ENCODE assay signal across 8 cellular contexts in the genomic region with DNA sequence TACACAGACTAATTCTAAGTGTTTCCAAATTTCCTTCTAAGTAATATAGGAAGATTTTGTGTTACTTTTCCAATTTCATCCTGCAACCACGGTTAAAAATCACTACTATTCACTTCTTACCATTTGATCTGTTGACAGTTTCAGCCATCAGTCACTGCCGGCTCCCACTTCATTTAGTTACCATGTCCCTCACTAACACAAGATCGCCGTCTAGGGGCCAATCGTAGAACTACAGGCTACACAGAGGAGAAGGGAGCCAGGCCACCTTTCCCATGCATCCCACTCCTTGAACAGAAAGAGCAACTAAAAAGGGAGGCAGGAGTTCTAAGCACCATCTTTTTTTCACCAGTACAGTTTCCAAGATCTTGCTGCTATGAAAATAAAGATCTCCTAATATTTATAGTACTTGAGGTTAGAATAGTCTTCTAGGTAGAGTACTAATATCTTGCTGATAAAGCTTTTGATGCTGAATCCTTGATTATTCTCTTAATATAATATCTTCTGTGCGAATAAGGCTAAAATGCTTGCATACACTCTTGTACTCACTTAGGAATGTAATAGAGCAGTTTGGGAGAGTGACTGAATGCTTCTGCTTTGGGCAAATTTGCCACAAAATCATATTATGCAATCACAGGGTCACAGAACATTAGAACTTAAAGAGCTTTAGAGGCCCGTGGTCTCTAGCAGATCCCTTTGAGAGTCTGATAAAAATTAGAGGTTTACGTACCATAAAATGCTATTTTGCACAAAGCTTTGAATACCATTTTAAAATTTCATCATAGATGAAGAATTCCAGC. TPM values are rescaled to one million over a fixed set of nuclear protein-coding genes. Genes with fewer than 3 reads are reported as not detected.
DNase-seq lines count a peak whose midpoint lies in the region; ATAC-seq and TF ChIP-seq lines count a peak whose summit lies in the region.

No MANE protein-coding gene starts in this region.

- H3K27me3 ChIP-seq in GM06990 (replicated peaks; ENCODE audit: control insufficient read depth, insufficient read depth, low read length): no peaks in the 10 kb centered on the region

- no peak overlapping the region for H3K4me3 ChIP-seq in GM06990 (replicated peaks; ENCODE audit: low read depth, low read length)

- DNase-seq in GM06990 (ENCODE audit: extremely low read depth, insufficient read length): no peak
- DNase-seq in NCI-H82 (lab: John Stamatoyannopoulos, UW): peak; percentile 98
- peak; percentile 90 for DNase-seq in activated CD8-positive, alpha-beta memory T cell treated with anti-CD3 and anti-CD28 coated beads for 24 hours
- peak; percentile 90 for DNase-seq in endothelial cell (ENCODE audit: low spot score)
- DNase-seq in naive B cell: peak; percentile 33
- peak; percentile 73 to 76 for DNase-seq in stimulated activated naive CD8-positive, alpha-beta T cell treated with anti-CD3 and anti-CD28 coated beads, Interleukin-15, amount 100 ng/mL, for 72 hours
- no peak for DNase-seq in putamen (ENCODE audit: low spot score)

- no peak overlapping the region for H3K27ac Mint-ChIP-seq in endothelial cell (ENCODE audit: unreplicated experiment)
- H3K27ac Mint-ChIP-seq in naive B cell: no peak overlapping the region
- no peak overlapping the region for H3K27ac Mint-ChIP-seq in stimulated activated naive CD8-positive, alpha-beta T cell treated with anti-CD3 and anti-CD28 coated beads, Interleukin-15, amount 100 ng/mL, for 72 hours

- ATAC-seq in HG03521 (IDR thresholded peaks at IDR 0.05; ENCODE audit: unreplicated experiment): peak; percentile 61
- peak; percentile 58 to 64 for ATAC-seq in naive B cell (ENCODE audit: low read depth in 2 of 2)
- ATAC-seq in stimulated activated naive CD8-positive, alpha-beta T cell treated with anti-CD3 and anti-CD28 coated beads, Interleukin-15, amount 100 ng/mL, for 72 hours: peak; percentile 68

- no peak overlapping the region for H3K4me3 Mint-ChIP-seq in endothelial cell (ENCODE audit: unreplicated experiment)
- no peak overlapping the region for H3K4me3 Mint-ChIP-seq in naive B cell
- H3K4me3 Mint-ChIP-seq in stimulated activated naive CD8-positive, alpha-beta T cell treated with anti-CD3 and anti-CD28 coated beads, Interleukin-15, amount 100 ng/mL, for 72 hours: no peak overlapping the region

- H3K36me3 ChIP-seq in GM06990 (ENCODE audit: control insufficient read depth, insufficient read depth, low read length): no peaks in the 10 kb centered on the region

- H3K4me1 Mint-ChIP-seq in endothelial cell (ENCODE audit: unreplicated experiment) (no peaks in the 10 kb centered on the region), naive B cell (peaks cover 0 to 3% (median 0%) of the 10 kb centered on the region in 3 donors)
- peaks cover 35% of the 10 kb centered on the region for H3K4me1 Mint-ChIP-seq in stimulated activated naive CD8-positive, alpha-beta T cell treated with anti-CD3 and anti-CD28 coated beads, Interleukin-15, amount 100 ng/mL, for 72 hours

- H3K9me3 Mint-ChIP-seq in endothelial cell (ENCODE audit: unreplicated experiment) (peaks cover 3% of the 10 kb centered on the region), naive B cell (peaks cover 4 to 13% (median 8%) of the 10 kb centered on the region in 7 donors)
- peaks cover 0 to 8% of the 10 kb centered on the region in 2 donors for H3K9me3 Mint-ChIP-seq in stimulated activated naive CD8-positive, alpha-beta T cell treated with anti-CD3 and anti-CD28 coated beads, Interleukin-15, amount 100 ng/mL, for 72 hours

- H3K36me3 Mint-ChIP-seq in endothelial cell (ENCODE audit: low read depth, unreplicated experiment) (no peaks in the 10 kb centered on the region), naive B cell (peaks cover 0 to 5% of the 10 kb centered on the region in 2 donors)

- TF ChIP-seq CTCF in GM06990 (IDR thresholded peaks at IDR 0.05; ENCODE audit: insufficient read depth, low read length, poor library complexity, severe bottlenecking) (peak; percentile 99), endothelial cell (IDR thresholded peaks at IDR 0.05; ENCODE audit: unreplicated experiment) (peak; percentile 97)

- peaks cover 2% of the 10 kb centered on the region for H3K27me3 Mint-ChIP-seq in endothelial cell (ENCODE audit: unreplicated experiment)
- H3K27me3 Mint-ChIP-seq in naive B cell: peaks cover 29 to 51% (median 39%) of the 10 kb centered on the region in 3 donors
- peaks cover 26% of the 10 kb centered on the region for H3K27me3 Mint-ChIP-seq in stimulated activated naive CD8-positive, alpha-beta T cell treated with anti-CD3 and anti-CD28 coated beads, Interleukin-15, amount 100 ng/mL, for 72 hours

RNA-seq across cellular contexts. Expression of gene CYP1B1, which starts 39.5 kb away (rescaled TPM):
- total RNA-seq in endothelial cell (ENCODE audit: unreplicated experiment): 1.2 TPM
- 1 to 10 TPM in 2 of 6 donors, under 1 TPM in 2, not detected in 2; 0.20 to 2.4 (median 0.87) TPM for polyA plus RNA-seq in naive B cell (ENCODE audit: low read depth in 6 of 6)

Comparison
In these comparisons a context has a peak if more than half of its experiments do, and no peak if none do; other contexts are left out.
1. DNase-seq: peak in NCI-H82 (single experiment), activated CD8-positive, alpha-beta memory T cell treated with anti-CD3 and anti-CD28 coated beads for 24 hours (single experiment), endothelial cell (single experiment), naive B cell (single experiment) and stimulated activated naive CD8-positive, alpha-beta T cell treated with anti-CD3 and anti-CD28 coated beads, Interleukin-15, amount 100 ng/mL, for 72 hours (2 of 2); none in GM06990 (single experiment) and putamen (single experiment).
2. Peak in every context shown above with its lines, with median percentiles within 50 percentile points of each other: ATAC-seq.